In the genomic region with DNA sequence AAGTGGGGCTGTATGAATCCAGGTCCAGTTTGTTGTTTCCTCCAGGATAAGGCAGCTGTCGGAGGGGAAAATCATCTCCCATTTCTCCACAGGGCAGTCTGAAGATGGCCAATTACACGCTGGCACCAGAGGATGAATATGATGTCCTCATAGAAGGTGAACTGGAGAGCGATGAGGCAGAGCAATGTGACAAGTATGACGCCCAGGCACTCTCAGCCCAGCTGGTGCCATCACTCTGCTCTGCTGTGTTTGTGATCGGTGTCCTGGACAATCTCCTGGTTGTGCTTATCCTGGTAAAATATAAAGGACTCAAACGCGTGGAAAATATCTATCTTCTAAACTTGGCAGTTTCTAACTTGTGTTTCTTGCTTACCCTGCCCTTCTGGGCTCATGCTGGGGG, we compare ENCODE assay signal across 10 cellular contexts. TPM values are rescaled to one million over a fixed set of nuclear protein-coding genes. Genes with fewer than 3 reads are reported as not detected.
A peak's percentile ranks its signal among the peaks of the same experiment; 100 is the strongest.
DNase-seq lines count a peak whose midpoint lies in the region; ATAC-seq and TF ChIP-seq lines count a peak whose summit lies in the region.
"Had no signal": no experiment of that assay in that cellular context is flagged by ENCODE, and none has a peak within 500 bp of the region (broad histone marks: within the 10 kb centered on the region; RNA-seq: fewer than 3 reads in every experiment).

No MANE protein-coding gene starts in this region.

- H3K4me2 ChIP-seq in MM.1S (ENCODE audit: low read depth, low read length): peak overlapping the region; percentile 20; the same call in 1 of the 2 replicates

- H3K4me1 Mint-ChIP-seq in activated CD8-positive, alpha-beta T cell treated with anti-CD3 and anti-CD28 coated beads, Interleukin-2, amount 10 ng/mL, durations not matched to agents 7 days and 5 days (ENCODE audit: low read depth): peaks cover 47% of the 10 kb centered on the region
- H3K4me1 Mint-ChIP-seq in stimulated activated effector memory CD8-positive, alpha-beta T cell treated with anti-CD3 and anti-CD28 coated beads, Interleukin-12 subunit alpha, Interleukin-12 subunit beta, amount 100 ng/mL, for 72 hours: peaks cover 30% of the 10 kb centered on the region

- H3K4me3 Mint-ChIP-seq in activated CD8-positive, alpha-beta T cell treated with anti-CD3 and anti-CD28 coated beads, Interleukin-2, amount 10 ng/mL, durations not matched to agents 7 days and 5 days: peak overlapping the region; percentile 87
- peak overlapping the region; percentile 83 for H3K4me3 Mint-ChIP-seq in stimulated activated effector memory CD8-positive, alpha-beta T cell treated with anti-CD3 and anti-CD28 coated beads, Interleukin-12 subunit alpha, Interleukin-12 subunit beta, amount 100 ng/mL, for 72 hours
- H3K4me3 Mint-ChIP-seq: nephron progenitor cell had no signal

- H3K9me3 ChIP-seq in MM.1S (replicated peaks; ENCODE audit: insufficient read depth, low read length) (no peaks in the 10 kb centered on the region), right atrium auricular region (no peaks in the 10 kb centered on the region)

- POLR2A ChIA-PET in activated CD8-positive, alpha-beta T cell treated with anti-CD3 and anti-CD28 coated beads, Interleukin-2, amount 10 ng/mL, durations not matched to agents 7 days and 5 days (lab: Charles Lee): interaction anchor here (0.8 to 1.9 kb wide), 5 partner anchors 16 to 203 kb away, joined by 3 to 8 read pairs (median 4); no protein-coding TSS in a partner anchor

- H2AFZ ChIP-seq in MM.1S (ENCODE audit: low read length): 0 out of 2 replicates have a peak overlapping the region, but pooled peaks have one; percentile 6

- H3K27me3 Mint-ChIP-seq in activated CD8-positive, alpha-beta T cell treated with anti-CD3 and anti-CD28 coated beads, Interleukin-2, amount 10 ng/mL, durations not matched to agents 7 days and 5 days (ENCODE audit: low read depth): peaks cover 7% of the 10 kb centered on the region

- H3K27me3 ChIP-seq in MM.1S (replicated peaks; ENCODE audit: insufficient read depth, low read length) (no peaks in the 10 kb centered on the region), right atrium auricular region (no peaks in the 10 kb centered on the region)

- ATAC-seq in activated CD8-positive, alpha-beta T cell treated with anti-CD3 and anti-CD28 coated beads, Interleukin-2, amount 10 ng/mL, durations not matched to agents 7 days and 5 days: no peak
- ATAC-seq in stimulated activated effector memory CD8-positive, alpha-beta T cell treated with anti-CD3 and anti-CD28 coated beads, Interleukin-12 subunit alpha, Interleukin-12 subunit beta, amount 100 ng/mL, for 72 hours: no peak

- H3K36me3 ChIP-seq in MM.1S (replicated peaks; ENCODE audit: insufficient read depth, low read length): no peaks in the 10 kb centered on the region
- H3K36me3 ChIP-seq in right atrium auricular region: no peaks in the 10 kb centered on the region

- TF ChIP-seq CTCF in MM.1S (IDR thresholded peaks at IDR 0.05; ENCODE audit: low read length) (no peak), right atrium auricular region (IDR thresholded peaks at IDR 0.05) (no peak)

- peaks cover 29% of the 10 kb centered on the region for H3K4me1 ChIP-seq in MM.1S (ENCODE audit: low read length)
- H3K4me1 ChIP-seq in right atrium auricular region: peaks cover 0 to 47% of the 10 kb centered on the region in 2 donors

- DNase-seq in MM.1S (no peak), right atrium auricular region (ENCODE audit: low spot score) (no peak), germinal center (ENCODE audit: low spot score) (no peak), NOMO-1 treated with dmso at 0.1 percent for 144 hours (lab: John Stamatoyannopoulos, UW; ENCODE audit: unreplicated experiment) (no peak), ecto neural progenitor cell (ENCODE audit: low spot score) (no peak)
- no peak for DNase-seq in activated CD8-positive, alpha-beta T cell treated with anti-CD3 and anti-CD28 coated beads, Interleukin-2, amount 10 ng/mL, durations not matched to agents 7 days and 5 days
- no peak for DNase-seq in stimulated activated effector memory CD8-positive, alpha-beta T cell treated with anti-CD3 and anti-CD28 coated beads, Interleukin-12 subunit alpha, Interleukin-12 subunit beta, amount 100 ng/mL, for 72 hours (ENCODE audit: low spot score in 2 of 2)
- DNase-seq: nephron progenitor cell, RPMI8226 had no signal

- H3K9ac ChIP-seq in MM.1S (ENCODE audit: low read length): no peak overlapping the region

- H3K27ac Mint-ChIP-seq in activated CD8-positive, alpha-beta T cell treated with anti-CD3 and anti-CD28 coated beads, Interleukin-2, amount 10 ng/mL, durations not matched to agents 7 days and 5 days: peak overlapping the region; percentile 81
- H3K27ac Mint-ChIP-seq in stimulated activated effector memory CD8-positive, alpha-beta T cell treated with anti-CD3 and anti-CD28 coated beads, Interleukin-12 subunit alpha, Interleukin-12 subunit beta, amount 100 ng/mL, for 72 hours: peak overlapping the region; percentile 97
- H3K27ac Mint-ChIP-seq: nephron progenitor cell had no signal

- no peaks in the 10 kb centered on the region for H3K9me3 Mint-ChIP-seq in activated CD8-positive, alpha-beta T cell treated with anti-CD3 and anti-CD28 coated beads, Interleukin-2, amount 10 ng/mL, durations not matched to agents 7 days and 5 days (ENCODE audit: insufficient read depth)
- H3K9me3 Mint-ChIP-seq in stimulated activated effector memory CD8-positive, alpha-beta T cell treated with anti-CD3 and anti-CD28 coated beads, Interleukin-12 subunit alpha, Interleukin-12 subunit beta, amount 100 ng/mL, for 72 hours: no peaks in the 10 kb centered on the region
- H3K9me3 Mint-ChIP-seq: nephron progenitor cell had no signal

- no peaks in the 10 kb centered on the region for H3K9me2 ChIP-seq in MM.1S (replicated peaks; ENCODE audit: insufficient read depth, low read length)

- no peak overlapping the region for H3K27ac ChIP-seq in MM.1S (ENCODE audit: low read length)
- peak overlapping the region; percentile 71 to 73 for H3K27ac ChIP-seq in right atrium auricular region

- H4K20me1 ChIP-seq in MM.1S (ENCODE audit: insufficient read depth, low read length): no peaks in the 10 kb centered on the region

- no peaks in the 10 kb centered on the region for H3K79me2 ChIP-seq in MM.1S (ENCODE audit: low read length)

- CTCF ChIA-PET in activated CD8-positive, alpha-beta T cell treated with anti-CD3 and anti-CD28 coated beads, Interleukin-2, amount 10 ng/mL, durations not matched to agents 7 days and 5 days (lab: Charles Lee): interaction anchor here (0.7 to 2.8 kb wide), 16 partner anchors 8 to 311 kb away, joined by 3 to 17 read pairs (median 4); no protein-coding TSS in a partner anchor

- peaks cover 27% of the 10 kb centered on the region for H3K36me3 Mint-ChIP-seq in activated CD8-positive, alpha-beta T cell treated with anti-CD3 and anti-CD28 coated beads, Interleukin-2, amount 10 ng/mL, durations not matched to agents 7 days and 5 days (ENCODE audit: low read depth)
- H3K36me3 Mint-ChIP-seq in stimulated activated effector memory CD8-positive, alpha-beta T cell treated with anti-CD3 and anti-CD28 coated beads, Interleukin-12 subunit alpha, Interleukin-12 subunit beta, amount 100 ng/mL, for 72 hours: peaks cover 6% of the 10 kb centered on the region

- H3K4me3 ChIP-seq in MM.1S (ENCODE audit: low read length) (no peak overlapping the region), right atrium auricular region (peak overlapping the region in 1 of 2 donors; percentile 9)

- no peaks in the 10 kb centered on the region for H3F3A ChIP-seq in MM.1S (ENCODE audit: insufficient read depth, low read length)

RNA-seq across cellular contexts. Expression of a gene that starts 0.9 kb away (rescaled TPM):
- 10 to 100 TPM; 10.1 to 11.2 TPM for total RNA-seq in activated CD8-positive, alpha-beta T cell treated with anti-CD3 and anti-CD28 coated beads, Interleukin-2, amount 10 ng/mL, durations not matched to agents 7 days and 5 days
- 1 to 10 TPM in 1 of 2 donors, under 1 TPM in 1; 0.89 to 4.2 TPM for total RNA-seq in right atrium auricular region

RNA-seq across cellular contexts. Expression of a gene that starts 37.2 kb away (rescaled TPM):
- total RNA-seq in activated CD8-positive, alpha-beta T cell treated with anti-CD3 and anti-CD28 coated beads, Interleukin-2, amount 10 ng/mL, durations not matched to agents 7 days and 5 days: 10 to 100 TPM; 38.4 to 38.8 TPM
- total RNA-seq in right atrium auricular region: 1 to 10 TPM in 1 of 2 donors, not detected in 1; 1.1 TPM
- total RNA-seq: bronchial epithelial cell had no signal

RNA-seq across cellular contexts. Expression of a gene that starts 54.1 kb away (rescaled TPM):
- total RNA-seq in activated CD8-positive, alpha-beta T cell treated with anti-CD3 and anti-CD28 coated beads, Interleukin-2, amount 10 ng/mL, durations not matched to agents 7 days and 5 days: 10 to 100 TPM; 70.8 to 70.9 TPM
- 1 to 10 TPM in 1 of 2 donors, under 1 TPM in 1; 0.33 to 2.1 TPM for total RNA-seq in right atrium auricular region
- total RNA-seq: bronchial epithelial cell had no signal

RNA-seq across cellular contexts. Expression of a gene that starts 56.7 kb away (rescaled TPM):
- not detected for total RNA-seq in activated CD8-positive, alpha-beta T cell treated with anti-CD3 and anti-CD28 coated beads, Interleukin-2, amount 10 ng/mL, durations not matched to agents 7 days and 5 days
- 1 to 10 TPM in 1 of 2 donors, under 1 TPM in 1; 0.51 to 1.8 TPM for total RNA-seq in right atrium auricular region

Comparison
In these comparisons a context has a peak if more than half of its experiments do, and no peak if none do; other contexts are left out.
1. RNA of a gene that starts 37.2 kb away (total RNA-seq): 38.4 to 38.8 TPM in activated CD8-positive, alpha-beta T cell treated with anti-CD3 and anti-CD28 coated beads, Interleukin-2, amount 10 ng/mL, durations not matched to agents 7 days and 5 days; 1.1 TPM in right atrium auricular region; every median in the first group is over 10 times any median in the second.